40 cellular contexts compared by ENCODE assay signal in the genomic region with DNA sequence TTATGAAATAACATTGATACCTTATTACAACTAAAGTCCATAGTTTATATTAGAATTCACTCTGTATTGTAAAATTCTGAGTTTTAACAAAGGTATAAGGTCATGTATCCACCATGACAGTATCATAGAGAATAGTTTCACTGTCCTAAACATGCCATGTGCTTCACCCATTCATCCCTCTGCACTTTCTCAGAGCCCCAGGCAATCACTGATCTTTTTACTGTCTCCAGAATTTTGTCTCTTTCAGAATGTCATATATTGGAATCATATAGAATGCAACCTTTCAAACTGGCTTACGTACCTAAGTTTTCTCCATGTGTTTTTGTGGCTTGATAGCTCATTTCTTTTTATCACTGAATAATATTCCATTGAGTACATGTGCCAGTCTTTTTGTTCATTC. TPM values are rescaled to one million over a fixed set of nuclear protein-coding genes. Genes with fewer than 3 reads are reported as not detected.
"Had no signal": no experiment of that assay in that cellular context is flagged by ENCODE, and none has a peak within 500 bp of the region (broad histone marks: within the 10 kb centered on the region; RNA-seq: fewer than 3 reads in every experiment).

No MANE protein-coding gene starts in this region.

- H3K4me1 ChIP-seq: adrenal gland, ascending aorta, body of pancreas, breast epithelium had no signal

- H3K36me3 Mint-ChIP-seq: activated naive CD4-positive, alpha-beta T cell treated with anti-CD3 and anti-CD28 coated beads, Interleukin-2, amount 10 ng/mL, durations not matched to agents 7 days and 5 days; activated naive CD4-positive, alpha-beta T cell treated with anti-CD3 and anti-CD28 coated beads, Interleukin-2, amount 50 U/mL, for 24 hours; activated naive CD4-positive, alpha-beta T cell treated with anti-CD3 and anti-CD28 coated beads, Interleukin-2, amount 50 U/mL, for 72 hours; activated naive CD8-positive, alpha-beta T cell; activated naive CD8-positive, alpha-beta T cell treated with anti-CD3 and anti-CD28 coated beads for 36 hours; activated naive CD8-positive, alpha-beta T cell treated with anti-CD3 and anti-CD28 coated beads, Interleukin-2, amount 10 ng/mL, durations not matched to agents 7 days and 5 days had no signal

- FAIRE-seq: astrocyte, bronchial epithelial cell had no signal

- H3K27ac ChIP-seq: adrenal gland, ascending aorta, body of pancreas, brain microvascular endothelial cell, breast epithelium, cardiac muscle cell had no signal

- H3K9me3 Mint-ChIP-seq: activated naive CD4-positive, alpha-beta T cell treated with anti-CD3 and anti-CD28 coated beads for 36 hours; activated naive CD4-positive, alpha-beta T cell treated with anti-CD3 and anti-CD28 coated beads, Interleukin-2, amount 10 ng/mL, durations not matched to agents 7 days and 5 days; activated naive CD4-positive, alpha-beta T cell treated with anti-CD3 and anti-CD28 coated beads, Interleukin-2, amount 50 U/mL, for 24 hours; activated naive CD4-positive, alpha-beta T cell treated with anti-CD3 and anti-CD28 coated beads, Interleukin-2, amount 50 U/mL, for 72 hours; activated naive CD8-positive, alpha-beta T cell treated with anti-CD3 and anti-CD28 coated beads for 36 hours; activated naive CD8-positive, alpha-beta T cell treated with anti-CD3 and anti-CD28 coated beads, Interleukin-2, amount 10 ng/mL, durations not matched to agents 7 days and 5 days; activated naive CD8-positive, alpha-beta T cell treated with anti-CD3 and anti-CD28 coated beads, Interleukin-2, amount 50 U/mL, for 24 hours; activated T-cell treated with anti-CD3 and anti-CD28 coated beads, Interleukin-2, amount 50 U/mL, for 24 hours; activated T-cell treated with anti-CD3 and anti-CD28 coated beads, Interleukin-2, amount 50 U/mL, for 4 hours; activated T-cell treated with anti-CD3 and anti-CD28 coated beads, Interleukin-2, amount 50 U/mL, for 72 hours; activated T-helper 1 cell treated with anti-CD3 and anti-CD28 coated beads, Interleukin-12 subunit alpha, Interleukin-12 subunit beta, Interleukin-2, Interleukin-4 antibody, amounts not matched to agents 30 ng/mL and 10 ng/mL and 1 ng/mL, durations not matched to agents 14 hours and 24 hours and 36 hours; activated T-helper 17 cell treated with anti-CD3 and anti-CD28 coated beads, Interleukin-2, amount 50 U/mL, for 72 hours; activated T-helper 2 cell treated with anti-CD3 and anti-CD28 coated beads, Interferon-gamma antibody, Interleukin-2, Interleukin-4, amounts not matched to agents 10 μg/mL and 5 μg/mL and 100 μg/mL, durations not matched to agents 14 hours and 24 hours and 36 hours; brain; central memory CD8-positive, alpha-beta T cell had no signal

- H3K27me3 Mint-ChIP-seq: activated naive CD8-positive, alpha-beta T cell; activated naive CD8-positive, alpha-beta T cell treated with anti-CD3 and anti-CD28 coated beads for 36 hours; activated naive CD8-positive, alpha-beta T cell treated with anti-CD3 and anti-CD28 coated beads, Interleukin-2, amount 10 ng/mL, durations not matched to agents 7 days and 5 days; activated naive CD8-positive, alpha-beta T cell treated with anti-CD3 and anti-CD28 coated beads, Interleukin-2, amount 50 U/mL, for 24 hours; activated T-cell treated with anti-CD3 and anti-CD28 coated beads, Interleukin-2, amount 50 U/mL, for 24 hours; activated T-helper 17 cell treated with anti-CD3 and anti-CD28 coated beads, Interleukin-2, amount 50 U/mL, for 72 hours; brain; central memory CD8-positive, alpha-beta T cell had no signal

- H3K4me1 Mint-ChIP-seq: activated naive CD4-positive, alpha-beta T cell treated with anti-CD3 and anti-CD28 coated beads, Interleukin-2, amount 10 ng/mL, durations not matched to agents 7 days and 5 days; activated naive CD4-positive, alpha-beta T cell treated with anti-CD3 and anti-CD28 coated beads, Interleukin-2, amount 50 U/mL, for 24 hours; activated naive CD8-positive, alpha-beta T cell treated with anti-CD3 and anti-CD28 coated beads for 36 hours; activated naive CD8-positive, alpha-beta T cell treated with anti-CD3 and anti-CD28 coated beads, Interleukin-2, amount 10 ng/mL, durations not matched to agents 7 days and 5 days; activated naive CD8-positive, alpha-beta T cell treated with anti-CD3 and anti-CD28 coated beads, Interleukin-2, amount 50 U/mL, for 24 hours; activated T-helper 17 cell treated with anti-CD3 and anti-CD28 coated beads, Interleukin-2, amount 50 U/mL, for 72 hours; brain; central memory CD8-positive, alpha-beta T cell had no signal

- ATAC-seq: activated naive CD4-positive, alpha-beta T cell treated with anti-CD3 and anti-CD28 coated beads, Interleukin-2, amount 50 U/mL, for 72 hours; activated naive CD8-positive, alpha-beta T cell treated with anti-CD3 and anti-CD28 coated beads, Interleukin-2, amount 50 U/mL, for 24 hours; activated T-cell treated with anti-CD3 and anti-CD28 coated beads, Interleukin-2, amount 50 U/mL, for 4 hours; activated T-cell treated with anti-CD3 and anti-CD28 coated beads, Interleukin-2, amount 50 U/mL, for 72 hours; activated T-helper 17 cell treated with anti-CD3 and anti-CD28 coated beads, Interleukin-2, amount 50 U/mL, for 72 hours; body of pancreas had no signal

- H3K4me3 Mint-ChIP-seq: activated naive CD4-positive, alpha-beta T cell treated with anti-CD3 and anti-CD28 coated beads for 36 hours; activated naive CD4-positive, alpha-beta T cell treated with anti-CD3 and anti-CD28 coated beads, Interleukin-2, amount 10 ng/mL, durations not matched to agents 7 days and 5 days; activated naive CD4-positive, alpha-beta T cell treated with anti-CD3 and anti-CD28 coated beads, Interleukin-2, amount 50 U/mL, for 24 hours; activated naive CD8-positive, alpha-beta T cell; activated naive CD8-positive, alpha-beta T cell treated with anti-CD3 and anti-CD28 coated beads for 36 hours; activated naive CD8-positive, alpha-beta T cell treated with anti-CD3 and anti-CD28 coated beads, Interleukin-2, amount 10 ng/mL, durations not matched to agents 7 days and 5 days; activated naive CD8-positive, alpha-beta T cell treated with anti-CD3 and anti-CD28 coated beads, Interleukin-2, amount 50 U/mL, for 24 hours; activated T-cell treated with anti-CD3 and anti-CD28 coated beads, Interleukin-2, amount 50 U/mL, for 24 hours; activated T-cell treated with anti-CD3 and anti-CD28 coated beads, Interleukin-2, amount 50 U/mL, for 4 hours; activated T-cell treated with anti-CD3 and anti-CD28 coated beads, Interleukin-2, amount 50 U/mL, for 72 hours; activated T-helper 1 cell treated with anti-CD3 and anti-CD28 coated beads, Interleukin-12 subunit alpha, Interleukin-12 subunit beta, Interleukin-2, Interleukin-4 antibody, amounts not matched to agents 30 ng/mL and 10 ng/mL and 1 ng/mL, durations not matched to agents 14 hours and 24 hours and 36 hours; activated T-helper 17 cell treated with anti-CD3 and anti-CD28 coated beads, Interleukin-2, amount 50 U/mL, for 72 hours; brain; central memory CD8-positive, alpha-beta T cell had no signal

- H3K36me3 ChIP-seq: adrenal gland, ascending aorta, brain microvascular endothelial cell, breast epithelium, cardiac muscle cell had no signal

- H3K4me3 ChIP-seq: adrenal gland, ascending aorta, body of pancreas, breast epithelium, cardiac muscle cell had no signal

- H3K27ac Mint-ChIP-seq: activated naive CD4-positive, alpha-beta T cell treated with anti-CD3 and anti-CD28 coated beads for 36 hours; activated naive CD4-positive, alpha-beta T cell treated with anti-CD3 and anti-CD28 coated beads, Interleukin-2, amount 10 ng/mL, durations not matched to agents 7 days and 5 days; activated naive CD4-positive, alpha-beta T cell treated with anti-CD3 and anti-CD28 coated beads, Interleukin-2, amount 50 U/mL, for 24 hours; activated naive CD4-positive, alpha-beta T cell treated with anti-CD3 and anti-CD28 coated beads, Interleukin-2, amount 50 U/mL, for 72 hours; activated naive CD8-positive, alpha-beta T cell; activated naive CD8-positive, alpha-beta T cell treated with anti-CD3 and anti-CD28 coated beads for 36 hours; activated naive CD8-positive, alpha-beta T cell treated with anti-CD3 and anti-CD28 coated beads, Interleukin-2, amount 10 ng/mL, durations not matched to agents 7 days and 5 days; activated naive CD8-positive, alpha-beta T cell treated with anti-CD3 and anti-CD28 coated beads, Interleukin-2, amount 50 U/mL, for 24 hours; activated T-cell treated with anti-CD3 and anti-CD28 coated beads, Interleukin-2, amount 50 U/mL, for 24 hours; activated T-cell treated with anti-CD3 and anti-CD28 coated beads, Interleukin-2, amount 50 U/mL, for 72 hours; activated T-helper 1 cell treated with anti-CD3 and anti-CD28 coated beads, Interleukin-12 subunit alpha, Interleukin-12 subunit beta, Interleukin-2, Interleukin-4 antibody, amounts not matched to agents 30 ng/mL and 10 ng/mL and 1 ng/mL, durations not matched to agents 14 hours and 24 hours and 36 hours; activated T-helper 17 cell treated with anti-CD3 and anti-CD28 coated beads, Interleukin-2, amount 50 U/mL, for 72 hours; activated T-helper 2 cell treated with anti-CD3 and anti-CD28 coated beads, Interferon-gamma antibody, Interleukin-2, Interleukin-4, amounts not matched to agents 10 μg/mL and 5 μg/mL and 100 μg/mL, durations not matched to agents 14 hours and 24 hours and 36 hours; brain had no signal

- H3K27me3 ChIP-seq: adrenal gland, ascending aorta, body of pancreas, brain microvascular endothelial cell, breast epithelium, cardiac muscle cell had no signal

- H3K9me3 ChIP-seq: adrenal gland, ascending aorta, body of pancreas, breast epithelium had no signal

- DNase-seq: activated effector memory CD4-positive, alpha-beta T cell treated with anti-CD3 and anti-CD28 coated beads, Interleukin-2, amount 50 U/mL, for 16 hours; activated effector memory CD4-positive, alpha-beta T cell treated with Interleukin-2 at 50 U/mL for 16 hours; activated gamma-delta T cell; activated gamma-delta T cell treated with Interleukin-2 at 50 U/mL for 16 hours; activated naive CD4-positive, alpha-beta T cell; activated naive CD4-positive, alpha-beta T cell treated with anti-CD3 and anti-CD28 coated beads for 36 hours; activated naive CD4-positive, alpha-beta T cell treated with anti-CD3 and anti-CD28 coated beads, Interleukin-2, amount 10 ng/mL, durations not matched to agents 7 days and 5 days; activated naive CD4-positive, alpha-beta T cell treated with anti-CD3 and anti-CD28 coated beads, Interleukin-2, amount 50 U/mL, for 16 hours; activated naive CD4-positive, alpha-beta T cell treated with Interleukin-2 at 50 U/mL for 16 hours; activated naive CD8-positive, alpha-beta T cell treated with anti-CD3 and anti-CD28 coated beads for 36 hours; activated naive CD8-positive, alpha-beta T cell treated with anti-CD3 and anti-CD28 coated beads, Interleukin-2, amount 10 ng/mL, durations not matched to agents 7 days and 5 days; activated naive CD8-positive, alpha-beta T cell treated with anti-CD3 and anti-CD28 coated beads, Interleukin-2, amount 50 U/mL, for 24 hours; activated T-cell treated with anti-CD3 and anti-CD28 coated beads, Interleukin-2, amount 50 U/mL, for 1 hour; activated T-cell treated with anti-CD3 and anti-CD28 coated beads, Interleukin-2, amount 50 U/mL, for 24 hours; activated T-cell treated with anti-CD3 and anti-CD28 coated beads, Interleukin-2, amount 50 U/mL, for 4 hours; activated T-cell treated with anti-CD3 and anti-CD28 coated beads, Interleukin-2, amount 50 U/mL, for 48 hours; activated T-cell treated with anti-CD3 and anti-CD28 coated beads, Interleukin-2, amount 50 U/mL, for 72 hours; adrenal gland; amniotic stem cell; amygdala; anterior cingulate cortex; aorta; body of pancreas; brain microvascular endothelial cell; caudate nucleus; central memory CD4-positive, alpha-beta T cell; cerebellar nuclear complex had no signal

RNA-seq across cellular contexts. Expression of a gene that starts 33.9 kb away (rescaled TPM):
- total RNA-seq: ascending aorta had no signal
